1 cellular context compared by ENCODE assay signal in genomic region chr6:26215200-26216014, GRCh38.
TF ChIP-seq lines count a peak whose summit lies in the region.

No MANE protein-coding gene starts in this region.

TF ChIP-seq in WTC11, 78 proteins besides CTCF, POLR2A, EP300 and RAD21 (continued from another document):
- TF ChIP-seq PREB (CRISPR knock-in tag; IDR thresholded peaks at IDR 0.05; ENCODE audit: borderline replicate concordance) (no peak), SMAD3 (CRISPR knock-in tag; IDR thresholded peaks at IDR 0.05; ENCODE audit: borderline replicate concordance) (no peak), TEAD4 (CRISPR knock-in tag; IDR thresholded peaks at IDR 0.05) (no peak)
- TF ChIP-seq, protein P1, sequence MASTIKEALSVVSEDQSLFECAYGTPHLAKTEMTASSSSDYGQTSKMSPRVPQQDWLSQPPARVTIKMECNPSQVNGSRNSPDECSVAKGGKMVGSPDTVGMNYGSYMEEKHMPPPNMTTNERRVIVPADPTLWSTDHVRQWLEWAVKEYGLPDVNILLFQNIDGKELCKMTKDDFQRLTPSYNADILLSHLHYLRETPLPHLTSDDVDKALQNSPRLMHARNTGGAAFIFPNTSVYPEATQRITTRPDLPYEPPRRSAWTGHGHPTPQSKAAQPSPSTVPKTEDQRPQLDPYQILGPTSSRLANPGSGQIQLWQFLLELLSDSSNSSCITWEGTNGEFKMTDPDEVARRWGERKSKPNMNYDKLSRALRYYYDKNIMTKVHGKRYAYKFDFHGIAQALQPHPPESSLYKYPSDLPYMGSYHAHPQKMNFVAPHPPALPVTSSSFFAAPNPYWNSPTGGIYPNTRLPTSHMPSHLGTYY (CRISPR knock-in tag; IDR thresholded peaks at IDR 0.05), result peak; percentile 96
- TF ChIP-seq, protein P2, sequence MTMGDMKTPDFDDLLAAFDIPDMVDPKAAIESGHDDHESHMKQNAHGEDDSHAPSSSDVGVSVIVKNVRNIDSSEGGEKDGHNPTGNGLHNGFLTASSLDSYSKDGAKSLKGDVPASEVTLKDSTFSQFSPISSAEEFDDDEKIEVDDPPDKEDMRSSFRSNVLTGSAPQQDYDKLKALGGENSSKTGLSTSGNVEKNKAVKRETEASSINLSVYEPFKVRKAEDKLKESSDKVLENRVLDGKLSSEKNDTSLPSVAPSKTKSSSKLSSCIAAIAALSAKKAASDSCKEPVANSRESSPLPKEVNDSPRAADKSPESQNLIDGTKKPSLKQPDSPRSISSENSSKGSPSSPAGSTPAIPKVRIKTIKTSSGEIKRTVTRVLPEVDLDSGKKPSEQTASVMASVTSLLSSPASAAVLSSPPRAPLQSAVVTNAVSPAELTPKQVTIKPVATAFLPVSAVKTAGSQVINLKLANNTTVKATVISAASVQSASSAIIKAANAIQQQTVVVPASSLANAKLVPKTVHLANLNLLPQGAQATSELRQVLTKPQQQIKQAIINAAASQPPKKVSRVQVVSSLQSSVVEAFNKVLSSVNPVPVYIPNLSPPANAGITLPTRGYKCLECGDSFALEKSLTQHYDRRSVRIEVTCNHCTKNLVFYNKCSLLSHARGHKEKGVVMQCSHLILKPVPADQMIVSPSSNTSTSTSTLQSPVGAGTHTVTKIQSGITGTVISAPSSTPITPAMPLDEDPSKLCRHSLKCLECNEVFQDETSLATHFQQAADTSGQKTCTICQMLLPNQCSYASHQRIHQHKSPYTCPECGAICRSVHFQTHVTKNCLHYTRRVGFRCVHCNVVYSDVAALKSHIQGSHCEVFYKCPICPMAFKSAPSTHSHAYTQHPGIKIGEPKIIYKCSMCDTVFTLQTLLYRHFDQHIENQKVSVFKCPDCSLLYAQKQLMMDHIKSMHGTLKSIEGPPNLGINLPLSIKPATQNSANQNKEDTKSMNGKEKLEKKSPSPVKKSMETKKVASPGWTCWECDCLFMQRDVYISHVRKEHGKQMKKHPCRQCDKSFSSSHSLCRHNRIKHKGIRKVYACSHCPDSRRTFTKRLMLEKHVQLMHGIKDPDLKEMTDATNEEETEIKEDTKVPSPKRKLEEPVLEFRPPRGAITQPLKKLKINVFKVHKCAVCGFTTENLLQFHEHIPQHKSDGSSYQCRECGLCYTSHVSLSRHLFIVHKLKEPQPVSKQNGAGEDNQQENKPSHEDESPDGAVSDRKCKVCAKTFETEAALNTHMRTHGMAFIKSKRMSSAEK (CRISPR knock-in tag; IDR thresholded peaks at IDR 0.05; ENCODE audit: borderline replicate concordance), result peak; percentile 99
- TF ChIP-seq, protein P3, sequence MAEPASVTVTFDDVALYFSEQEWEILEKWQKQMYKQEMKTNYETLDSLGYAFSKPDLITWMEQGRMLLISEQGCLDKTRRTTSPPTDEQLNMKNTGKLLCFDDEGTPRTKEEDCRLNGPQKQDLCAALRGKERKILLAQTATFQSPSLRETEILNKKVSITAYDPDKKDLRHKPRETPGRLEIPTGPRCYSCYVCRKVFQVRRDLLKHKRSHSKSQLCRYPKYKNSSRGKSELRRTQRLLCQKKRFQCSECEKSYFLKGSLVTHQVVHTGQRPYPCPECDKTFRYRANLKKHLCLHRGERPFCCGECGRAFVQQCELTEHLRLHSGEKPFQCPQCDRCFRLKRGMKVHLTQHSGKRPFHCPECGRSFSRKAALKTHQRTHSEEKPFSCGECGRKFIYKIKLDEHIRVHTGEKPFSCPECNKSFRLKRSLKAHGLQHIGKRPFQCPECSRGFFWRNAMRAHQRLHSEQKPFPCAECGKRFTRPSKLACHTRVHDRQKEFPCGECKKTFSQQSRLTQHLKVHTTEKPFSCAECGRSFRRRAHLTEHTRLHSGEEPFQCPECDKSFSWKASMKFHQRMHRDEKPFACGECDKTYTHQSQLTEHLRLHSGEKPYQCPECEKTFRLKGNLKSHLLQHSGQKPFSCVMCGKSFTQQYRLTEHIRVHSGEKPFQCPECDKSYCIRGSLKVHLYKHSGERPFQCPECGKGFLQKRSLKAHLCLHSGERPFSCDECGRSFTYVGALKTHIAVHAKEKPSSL (CRISPR knock-in tag; conservative IDR thresholded peaks at IDR 0.05), result peak; percentile 97
- TF ChIP-seq, protein P4, sequence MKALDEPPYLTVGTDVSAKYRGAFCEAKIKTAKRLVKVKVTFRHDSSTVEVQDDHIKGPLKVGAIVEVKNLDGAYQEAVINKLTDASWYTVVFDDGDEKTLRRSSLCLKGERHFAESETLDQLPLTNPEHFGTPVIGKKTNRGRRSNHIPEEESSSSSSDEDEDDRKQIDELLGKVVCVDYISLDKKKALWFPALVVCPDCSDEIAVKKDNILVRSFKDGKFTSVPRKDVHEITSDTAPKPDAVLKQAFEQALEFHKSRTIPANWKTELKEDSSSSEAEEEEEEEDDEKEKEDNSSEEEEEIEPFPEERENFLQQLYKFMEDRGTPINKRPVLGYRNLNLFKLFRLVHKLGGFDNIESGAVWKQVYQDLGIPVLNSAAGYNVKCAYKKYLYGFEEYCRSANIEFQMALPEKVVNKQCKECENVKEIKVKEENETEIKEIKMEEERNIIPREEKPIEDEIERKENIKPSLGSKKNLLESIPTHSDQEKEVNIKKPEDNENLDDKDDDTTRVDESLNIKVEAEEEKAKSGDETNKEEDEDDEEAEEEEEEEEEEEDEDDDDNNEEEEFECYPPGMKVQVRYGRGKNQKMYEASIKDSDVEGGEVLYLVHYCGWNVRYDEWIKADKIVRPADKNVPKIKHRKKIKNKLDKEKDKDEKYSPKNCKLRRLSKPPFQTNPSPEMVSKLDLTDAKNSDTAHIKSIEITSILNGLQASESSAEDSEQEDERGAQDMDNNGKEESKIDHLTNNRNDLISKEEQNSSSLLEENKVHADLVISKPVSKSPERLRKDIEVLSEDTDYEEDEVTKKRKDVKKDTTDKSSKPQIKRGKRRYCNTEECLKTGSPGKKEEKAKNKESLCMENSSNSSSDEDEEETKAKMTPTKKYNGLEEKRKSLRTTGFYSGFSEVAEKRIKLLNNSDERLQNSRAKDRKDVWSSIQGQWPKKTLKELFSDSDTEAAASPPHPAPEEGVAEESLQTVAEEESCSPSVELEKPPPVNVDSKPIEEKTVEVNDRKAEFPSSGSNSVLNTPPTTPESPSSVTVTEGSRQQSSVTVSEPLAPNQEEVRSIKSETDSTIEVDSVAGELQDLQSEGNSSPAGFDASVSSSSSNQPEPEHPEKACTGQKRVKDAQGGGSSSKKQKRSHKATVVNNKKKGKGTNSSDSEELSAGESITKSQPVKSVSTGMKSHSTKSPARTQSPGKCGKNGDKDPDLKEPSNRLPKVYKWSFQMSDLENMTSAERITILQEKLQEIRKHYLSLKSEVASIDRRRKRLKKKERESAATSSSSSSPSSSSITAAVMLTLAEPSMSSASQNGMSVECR (CRISPR knock-in tag; IDR thresholded peaks at IDR 0.05; ENCODE audit: borderline replicate concordance), result 0 out of 2 replicates have a peak, but pooled peaks have one; percentile 12
- TF ChIP-seq, protein P5, sequence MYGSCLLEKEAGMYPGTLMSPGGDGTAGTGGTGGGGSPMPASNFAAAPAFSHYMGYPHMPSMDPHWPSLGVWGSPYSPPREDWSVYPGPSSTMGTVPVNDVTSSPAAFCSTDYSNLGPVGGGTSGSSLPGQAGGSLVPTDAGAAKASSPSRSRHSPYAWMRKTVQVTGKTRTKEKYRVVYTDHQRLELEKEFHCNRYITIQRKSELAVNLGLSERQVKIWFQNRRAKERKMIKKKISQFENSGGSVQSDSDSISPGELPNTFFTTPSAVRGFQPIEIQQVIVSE (CRISPR knock-in tag; IDR thresholded peaks at IDR 0.05; ENCODE audit: borderline replicate concordance), result peak; percentile 91
